10 cellular contexts compared by ENCODE assay signal in the genomic region with DNA sequence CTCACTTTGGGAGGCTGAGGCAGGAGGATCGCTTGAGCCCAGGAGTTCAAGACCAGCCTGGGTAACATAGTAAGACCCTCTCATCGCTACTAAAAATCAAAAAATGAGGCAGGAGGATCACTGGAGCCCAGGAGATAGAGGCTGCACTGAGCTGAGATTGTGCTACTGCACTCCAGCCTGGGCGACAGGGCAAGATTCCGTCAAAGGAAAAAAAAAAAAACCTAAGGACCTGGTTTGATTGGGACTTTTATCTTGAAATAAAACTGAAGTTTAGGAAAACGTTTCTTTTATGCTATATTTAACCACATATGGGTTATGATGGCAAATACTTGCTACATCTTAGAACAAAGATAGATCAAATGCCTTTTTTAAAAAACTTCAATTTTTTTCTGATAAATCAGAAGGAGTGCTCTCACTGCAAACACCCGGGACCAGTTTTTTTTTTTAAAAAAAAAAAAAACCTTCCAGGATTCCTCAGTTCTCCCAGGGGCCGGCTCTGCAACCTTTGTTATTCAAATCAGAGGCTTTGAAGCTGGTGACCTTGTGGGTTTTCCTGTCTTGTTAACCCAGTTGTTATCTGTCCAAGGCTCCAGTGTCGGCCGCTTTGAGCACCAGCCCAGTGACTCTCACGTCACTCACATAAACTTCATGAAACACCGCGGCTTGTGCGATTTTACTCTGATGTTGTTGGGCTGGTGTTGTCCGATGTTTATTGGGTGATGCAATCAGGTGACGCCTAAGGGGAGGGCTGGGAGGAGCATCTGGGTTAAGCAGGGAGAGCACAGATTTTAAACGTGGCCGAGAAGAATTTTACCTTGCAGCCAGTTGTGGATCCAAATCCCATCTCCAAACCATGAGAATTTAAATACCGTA. TPM values are rescaled to one million over a fixed set of nuclear protein-coding genes. Genes with fewer than 3 reads are reported as not detected.
A peak's percentile ranks its signal among the peaks of the same experiment; 100 is the strongest.
DNase-seq lines count a peak whose midpoint lies in the region; ATAC-seq and TF ChIP-seq lines count a peak whose summit lies in the region.
"Had no signal": no experiment of that assay in that cellular context is flagged by ENCODE, and none has a peak within 500 bp of the region (broad histone marks: within the 10 kb centered on the region; RNA-seq: fewer than 3 reads in every experiment).

No MANE protein-coding gene starts in this region.

- no peak overlapping the region for H4K91ac ChIP-seq in neuronal stem cell (ENCODE audit: low read depth, low read length, poor library complexity)

- no peak overlapping the region for H3K4ac ChIP-seq in neuronal stem cell (ENCODE audit: low read length)

- H2AK5ac ChIP-seq in neuronal stem cell (ENCODE audit: low read depth, low read length), result peak overlapping the region; percentile 97

- DNase-seq in G401 (ENCODE audit: low spot score), result peak; percentile 83
- DNase-seq in NCI-H146 (lab: John Stamatoyannopoulos, UW), result peak; percentile 36
- DNase-seq in activated CD4-positive, alpha-beta T cell treated with anti-CD3 and anti-CD28 coated beads, Interleukin-2, amount 10 ng/mL, durations not matched to agents 24 days and 14 days, result peak; percentile 83
- DNase-seq in fibroblast of the aortic adventitia (ENCODE audit: low read depth), result peak; percentile 76
- peak; percentile 72 for DNase-seq in neuronal stem cell (ENCODE audit: low spot score)
- DNase-seq in coronary artery (ENCODE audit: low spot score), result no peak
- no peak for DNase-seq in SHP77 treated with DMSO at 0.1 percent for 48 hours (lab: John Stamatoyannopoulos, UW)

- no peak overlapping the region for H3K23ac ChIP-seq in neuronal stem cell (ENCODE audit: low read depth, low read length, poor library complexity)

- H3K9me3 Mint-ChIP-seq in activated CD4-positive, alpha-beta T cell treated with anti-CD3 and anti-CD28 coated beads, Interleukin-2, amount 10 ng/mL, durations not matched to agents 24 days and 14 days, result no peaks in the 10 kb centered on the region
- H3K9me3 Mint-ChIP-seq: T-helper 1 cell treated with Interleukin-12 subunit alpha and Interleukin-12 subunit beta and Interleukin-4 antibody, amounts not matched to agents 30 μg/mL and 1 μg/mL, for 36 hours had no signal

- H3K9me3 ChIP-seq in neuronal stem cell (replicated peaks in 1 of 2; ENCODE audit: control insufficient read depth in 2 of 2, insufficient read depth in 1 of 2, low read depth in 1 of 2, low read length in 2 of 2), result no peaks in the 10 kb centered on the region

- peak overlapping the region; percentile 92 for H3K18ac ChIP-seq in neuronal stem cell (ENCODE audit: low read length)

- H3K4me1 Mint-ChIP-seq in activated CD4-positive, alpha-beta T cell treated with anti-CD3 and anti-CD28 coated beads, Interleukin-2, amount 10 ng/mL, durations not matched to agents 24 days and 14 days, result peaks cover 6% of the 10 kb centered on the region

- WGBS in neuronal stem cell (ENCODE audit: extremely low coverage in 2 of 2, insufficient read length in 2 of 2, insufficient replicate concordance in 1 of 2), 2 donors, result no CpG with 5 or more reads among the region's 18 CpGs

- in situ Hi-C loops in G401 (cut with HindIII; ENCODE audit: low sequenced_read_pairs), result no loop called here

- H3K4me2 ChIP-seq in neuronal stem cell (ENCODE audit: insufficient read depth, low read length, poor library complexity, severe bottlenecking), result peak overlapping the region; percentile 61

- intact Hi-C loops in activated CD4-positive, alpha-beta T cell treated with anti-CD3 and anti-CD28 coated beads, Interleukin-2, amount 10 ng/mL, durations not matched to agents 24 days and 14 days (cut with micrococcal nuclease), result no loop called here

- no peak overlapping the region for H3K27ac Mint-ChIP-seq in activated CD4-positive, alpha-beta T cell treated with anti-CD3 and anti-CD28 coated beads, Interleukin-2, amount 10 ng/mL, durations not matched to agents 24 days and 14 days
- H3K27ac Mint-ChIP-seq: T-helper 1 cell treated with Interleukin-12 subunit alpha and Interleukin-12 subunit beta and Interleukin-4 antibody, amounts not matched to agents 30 μg/mL and 1 μg/mL, for 36 hours had no signal

- H2BK5ac ChIP-seq in neuronal stem cell (ENCODE audit: low read length), result peak overlapping the region; percentile 54

- H2BK12ac ChIP-seq in neuronal stem cell (ENCODE audit: low read length), result no peak overlapping the region

- no peak overlapping the region for H3K14ac ChIP-seq in neuronal stem cell (ENCODE audit: low read length)

- no peak for ATAC-seq in GM21717 (IDR thresholded peaks at IDR 0.05; ENCODE audit: unreplicated experiment)

- peak overlapping the region; percentile 85 for H2AFZ ChIP-seq in neuronal stem cell (ENCODE audit: low read length)

- H3K27me3 ChIP-seq in neuronal stem cell (ENCODE audit: control insufficient read depth in 3 of 3, insufficient read depth in 3 of 3, low read depth in 1 of 3, low read length in 3 of 3), result peaks cover 0 to 10% (median 0%) of the 10 kb centered on the region in 3 experiments

- no peaks in the 10 kb centered on the region for H3K36me3 Mint-ChIP-seq in activated CD4-positive, alpha-beta T cell treated with anti-CD3 and anti-CD28 coated beads, Interleukin-2, amount 10 ng/mL, durations not matched to agents 24 days and 14 days (ENCODE audit: low read depth)

- TF ChIP-seq CTCF in fibroblast of the aortic adventitia (IDR thresholded peaks at IDR 0.05; ENCODE audit: insufficient read depth, low read length) (no peak), coronary artery (IDR thresholded peaks at IDR 0.05) (no peak)

- H3K27ac ChIP-seq in neuronal stem cell (replicated peaks; ENCODE audit: low read length) (peak overlapping the region; percentile 79), coronary artery (no peak overlapping the region)

- H3K27me3 Mint-ChIP-seq in activated CD4-positive, alpha-beta T cell treated with anti-CD3 and anti-CD28 coated beads, Interleukin-2, amount 10 ng/mL, durations not matched to agents 24 days and 14 days, result no peaks in the 10 kb centered on the region

- peak overlapping the region; percentile 33 for H2BK120ac ChIP-seq in neuronal stem cell (ENCODE audit: low read depth, low read length)

- peak overlapping the region; percentile 4 for H3K4me3 Mint-ChIP-seq in activated CD4-positive, alpha-beta T cell treated with anti-CD3 and anti-CD28 coated beads, Interleukin-2, amount 10 ng/mL, durations not matched to agents 24 days and 14 days
- H3K4me3 Mint-ChIP-seq: T-helper 1 cell treated with Interleukin-12 subunit alpha and Interleukin-12 subunit beta and Interleukin-4 antibody, amounts not matched to agents 30 μg/mL and 1 μg/mL, for 36 hours had no signal

- H3K36me3 ChIP-seq in neuronal stem cell (replicated peaks in 1 of 2; ENCODE audit: control insufficient read depth in 2 of 2, insufficient read depth in 2 of 2, low read length in 2 of 2), result no peaks in the 10 kb centered on the region

- H3K4me3 ChIP-seq in fibroblast of the aortic adventitia (ENCODE audit: low read depth, low read length) (no peak overlapping the region), neuronal stem cell (ENCODE audit: low read length in 2 of 2) (peak overlapping the region in 1 of 2 donors; percentile 44), coronary artery (no peak overlapping the region)

- H4K8ac ChIP-seq in neuronal stem cell (ENCODE audit: low read depth, low read length), result no peak overlapping the region

- H2BK15ac ChIP-seq in neuronal stem cell (ENCODE audit: low read length), result no peak overlapping the region

- H3K79me1 ChIP-seq in neuronal stem cell (ENCODE audit: low read depth, low read length), result no peaks in the 10 kb centered on the region

- no peak overlapping the region for H3K9ac ChIP-seq in neuronal stem cell (ENCODE audit: low read depth, low read length, poor library complexity)

- peaks cover 15 to 24% of the 10 kb centered on the region in 2 donors for H3K4me1 ChIP-seq in neuronal stem cell (ENCODE audit: control insufficient read depth in 2 of 2, insufficient read depth in 1 of 2, low read depth in 1 of 2, low read length in 2 of 2)

RNA-seq across cellular contexts. Expression of a gene that starts 10.5 kb away (rescaled TPM):
- total RNA-seq in G401 (2014; rRNA removed; shearing (Covaris generic)), result 0.61 TPM in 1 of 2 replicates, not detected in the other
- total RNA-seq in activated CD4-positive, alpha-beta T cell treated with anti-CD3 and anti-CD28 coated beads, Interleukin-2, amount 10 ng/mL, durations not matched to agents 24 days and 14 days, result not detected in 2 replicates
- not detected in 2 replicates for total RNA-seq in fibroblast of the aortic adventitia (ENCODE audit: low replicate concordance)
- 0.04 TPM for polyA plus RNA-seq in neuronal stem cell (2013, experiment 1 of 2)
- not detected for polyA plus RNA-seq in neuronal stem cell (2013, experiment 2 of 2)
- total RNA-seq: skeletal muscle tissue had no signal

RNA-seq across cellular contexts. Expression of a gene that starts 24.7 kb away (rescaled TPM):
- total RNA-seq in G401 (2014; rRNA removed; shearing (Covaris generic)), result not detected in 2 replicates
- total RNA-seq in activated CD4-positive, alpha-beta T cell treated with anti-CD3 and anti-CD28 coated beads, Interleukin-2, amount 10 ng/mL, durations not matched to agents 24 days and 14 days, result not detected in 2 replicates
- total RNA-seq in fibroblast of the aortic adventitia (ENCODE audit: low replicate concordance), result not detected in 2 replicates
- polyA plus RNA-seq in neuronal stem cell (2013, experiment 1 of 2), result not detected
- polyA plus RNA-seq in neuronal stem cell (2013, experiment 2 of 2), result not detected
- total RNA-seq: skeletal muscle tissue had no signal

Comparison
In these comparisons a context has a peak if more than half of its experiments do, and no peak if none do; other contexts are left out.
1. DNase-seq: peak in G401 (single experiment), NCI-H146 (single experiment), activated CD4-positive, alpha-beta T cell treated with anti-CD3 and anti-CD28 coated beads, Interleukin-2, amount 10 ng/mL, durations not matched to agents 24 days and 14 days (single experiment), fibroblast of the aortic adventitia (single experiment) and neuronal stem cell (single experiment); none in coronary artery (single experiment) and SHP77 treated with DMSO at 0.1 percent for 48 hours (single experiment).